ENCODE assay signal across 9 cellular contexts in genomic region chr1:230087034-230087721, GRCh38. TPM values are rescaled to one million over a fixed set of nuclear protein-coding genes. Genes with fewer than 3 reads are reported as not detected.
DNase-seq lines count a peak whose midpoint lies in the region; ATAC-seq and TF ChIP-seq lines count a peak whose summit lies in the region.
"Had no signal": no experiment of that assay in that cellular context is flagged by ENCODE, and none has a peak within 500 bp of the region (broad histone marks: within the 10 kb centered on the region; RNA-seq: fewer than 3 reads in every experiment).

No MANE protein-coding gene starts in this region.

- H3K9ac ChIP-seq in BLaER1 treated with 17β-estradiol and CSF1 and Interleukin-3, amounts not matched to agents 10 nM and 100 nM = peak overlapping the region in 4 of 11 experiments; percentile 23 to 57 (median 36); a peak in 8 of 22 replicates

- H3K9me3 Mint-ChIP-seq in mesothelial cell of epicardium = peaks cover 5% of the 10 kb centered on the region

- H3K4me1 Mint-ChIP-seq in mesothelial cell of epicardium = peaks cover 38% of the 10 kb centered on the region

- peaks cover 47 to 79% (median 56%) of the 10 kb centered on the region in 10 experiments for H3K4me1 ChIP-seq in BLaER1 treated with 17β-estradiol and CSF1 and Interleukin-3, amounts not matched to agents 10 nM and 100 nM
- peaks cover 23% of the 10 kb centered on the region for H3K4me1 ChIP-seq in HEK293 (ENCODE audit: control insufficient read depth, insufficient read depth, low read length)

- ATAC-seq in HG02970 (IDR thresholded peaks at IDR 0.05; ENCODE audit: low FRiP score, unreplicated experiment) = no peak
- ATAC-seq in HG03139 (IDR thresholded peaks at IDR 0.05; ENCODE audit: unreplicated experiment) = no peak
- ATAC-seq in HG02678 (IDR thresholded peaks at IDR 0.05; ENCODE audit: unreplicated experiment) = no peak

- POLR2A ChIA-PET in HEK293 (lab: Yijun Ruan, JAX) = interaction anchor here (0.6 to 2.1 kb wide), 4 partner anchors 13 to 1399 kb away, joined by 3 to 5 read pairs (median 4); no protein-coding TSS in a partner anchor

- H4K20me1 ChIP-seq in BLaER1 treated with 17β-estradiol and CSF1 and Interleukin-3, amounts not matched to agents 10 nM and 100 nM = peaks cover 48 to 98% (median 71%) of the 10 kb centered on the region in 11 experiments; a peak in 21 of 22 replicates

- CTCF ChIA-PET in HEK293 (lab: Yijun Ruan, JAX) = interaction anchor here (0.6 to 1.4 kb wide), 5 partner anchors 16 to 426 kb away, joined by 3 to 9 read pairs (median 3); no protein-coding TSS in a partner anchor

- no peaks in the 10 kb centered on the region for H3K27me3 ChIP-seq in BLaER1 treated with 17β-estradiol and CSF1 and Interleukin-3, amounts not matched to agents 10 nM and 100 nM

- H3K36me3 Mint-ChIP-seq in mesothelial cell of epicardium = peaks cover 14% of the 10 kb centered on the region

- H3K9me3 ChIP-seq in BLaER1 treated with 17β-estradiol and CSF1 and Interleukin-3, amounts not matched to agents 10 nM and 100 nM (replicated peaks in 1 of 11) = peaks cover 0 to 12% (median 7%) of the 10 kb centered on the region in 11 experiments; a peak in 10 of 22 replicates
- no peaks in the 10 kb centered on the region for H3K9me3 ChIP-seq in HEK293 (ENCODE audit: control insufficient read depth, insufficient read depth, low read depth, low read length)

- H3K4me3 Mint-ChIP-seq in mesothelial cell of epicardium = no peak overlapping the region

- peak overlapping the region; percentile 61 to 83 (median 77) for H3K4me2 ChIP-seq in BLaER1 treated with 17β-estradiol and CSF1 and Interleukin-3, amounts not matched to agents 10 nM and 100 nM

- peak overlapping the region; percentile 75 for H3K27ac Mint-ChIP-seq in mesothelial cell of epicardium

- peak overlapping the region in 5 of 11 experiments; percentile 0 to 62 (median 32); a peak in 4 of 22 replicates for H3K27ac ChIP-seq in BLaER1 treated with 17β-estradiol and CSF1 and Interleukin-3, amounts not matched to agents 10 nM and 100 nM
- no peak overlapping the region for H3K27ac ChIP-seq in HEK293 (ENCODE audit: extremely low read depth, low read depth, low read length)

- peak; percentile 12; the same call in 1 of the 2 replicates for TF ChIP-seq CTCF in HEK293 (tag by site-specific recombination; IDR thresholded peaks at IDR 0.05)
- TF ChIP-seq CTCF in mesothelial cell of epicardium (IDR thresholded peaks at IDR 0.05; ENCODE audit: unreplicated experiment) = no peak

- no peaks in the 10 kb centered on the region for H3K27me3 Mint-ChIP-seq in mesothelial cell of epicardium (ENCODE audit: low read depth)

- DNase-seq in SK-N-DZ (ENCODE audit: low spot score) (peak; percentile 96), mesothelial cell of epicardium (ENCODE audit: low spot score in 2 of 2, unreplicated experiment in 2 of 2) (no peak), NAMALWA (ENCODE audit: low spot score) (no peak)
- DNase-seq: NCI-H510A had no signal

- H3K4me3 ChIP-seq in BLaER1 treated with 17β-estradiol and CSF1 and Interleukin-3, amounts not matched to agents 10 nM and 100 nM = no peak overlapping the region
- H3K4me3 ChIP-seq in HEK293 (ENCODE audit: low read depth, low read length) = no peak overlapping the region

- peaks cover 13 to 52% (median 32%) of the 10 kb centered on the region in 11 experiments; a peak in 19 of 22 replicates for H3K36me3 ChIP-seq in BLaER1 treated with 17β-estradiol and CSF1 and Interleukin-3, amounts not matched to agents 10 nM and 100 nM
- H3K36me3 ChIP-seq in HEK293 (ENCODE audit: control insufficient read depth in 2 of 2, insufficient read depth in 1 of 2, low read length in 2 of 2) = no peaks in the 10 kb centered on the region

TF ChIP-seq in HEK293, 187 proteins besides CTCF, POLR2A, EP300 and RAD21 (continues in another document):
- peak; percentile 72 for TF ChIP-seq IKZF3 (tag by site-specific recombination; IDR thresholded peaks at IDR 0.05)
- TF ChIP-seq SCRT2 (tag by site-specific recombination; IDR thresholded peaks at IDR 0.05) = peak; percentile 98
- 0 out of 2 replicates have a peak, but pooled peaks have one; percentile 59 for TF ChIP-seq TRIM28 (IDR thresholded peaks at IDR 0.05; ENCODE audit: borderline replicate concordance, low read length)
- TF ChIP-seq ZIC2 (tag by site-specific recombination; IDR thresholded peaks at IDR 0.05) = peak; percentile 16; the same call in 1 of the 2 replicates
- TF ChIP-seq ZBTB48 (tag by site-specific recombination; IDR thresholded peaks at IDR 0.05) = peak; percentile 46; the same call in 1 of the 2 replicates
- TF ChIP-seq ZNF341 (tag by site-specific recombination; IDR thresholded peaks at IDR 0.05; ENCODE audit: low read depth) = 0 out of 2 replicates have a peak, but pooled peaks have one; percentile 6
- peak; percentile 27; the same call in 1 of the 2 replicates for TF ChIP-seq KLF10 (tag by site-specific recombination; IDR thresholded peaks at IDR 0.05)
- TF ChIP-seq ZNF10 (tag by site-specific recombination; IDR thresholded peaks at IDR 0.05) = peak; percentile 89
- peak; percentile 90 for TF ChIP-seq SCRT1 (tag by site-specific recombination; IDR thresholded peaks at IDR 0.05; ENCODE audit: borderline replicate concordance)
- no peak for TF ChIP-seq KLF9 (tag by site-specific recombination; IDR thresholded peaks at IDR 0.05; ENCODE audit: low read depth)
- no peak for TF ChIP-seq ZNF146 (tag by site-specific recombination; IDR thresholded peaks at IDR 0.05)
- no peak for TF ChIP-seq ZNF280D (tag by site-specific recombination; IDR thresholded peaks at IDR 0.05)
- TF ChIP-seq PRDM6 (tag by site-specific recombination; IDR thresholded peaks at IDR 0.05) = peak; percentile 97
- peak; percentile 74 for TF ChIP-seq SP7 (tag by site-specific recombination; IDR thresholded peaks at IDR 0.05)
- peak; percentile 28; the same call in 1 of the 2 replicates for TF ChIP-seq ZNF629 (tag by site-specific recombination; IDR thresholded peaks at IDR 0.05)
- TF ChIP-seq ZNF18 (tag by site-specific recombination; IDR thresholded peaks at IDR 0.05) = peak; percentile 27; the same call in 1 of the 2 replicates

RNA-seq across cellular contexts. Expression of gene GALNT2, which starts 20.1 kb away (rescaled TPM):
- polyA plus RNA-seq in SK-N-DZ (2014; cell fraction: cytosol; rRNA removed) = 63.2 and 70.5 TPM in 2 replicates
- polyA plus RNA-seq in SK-N-DZ (2014; cell fraction: nucleus; rRNA removed) = 36.3 and 41.3 TPM in 2 replicates
- total RNA-seq in mesothelial cell of epicardium = 41.0 to 48.3 TPM (median 45.0 TPM) in 3 replicates
